8 cellular contexts compared by ENCODE assay signal in the genomic region with DNA sequence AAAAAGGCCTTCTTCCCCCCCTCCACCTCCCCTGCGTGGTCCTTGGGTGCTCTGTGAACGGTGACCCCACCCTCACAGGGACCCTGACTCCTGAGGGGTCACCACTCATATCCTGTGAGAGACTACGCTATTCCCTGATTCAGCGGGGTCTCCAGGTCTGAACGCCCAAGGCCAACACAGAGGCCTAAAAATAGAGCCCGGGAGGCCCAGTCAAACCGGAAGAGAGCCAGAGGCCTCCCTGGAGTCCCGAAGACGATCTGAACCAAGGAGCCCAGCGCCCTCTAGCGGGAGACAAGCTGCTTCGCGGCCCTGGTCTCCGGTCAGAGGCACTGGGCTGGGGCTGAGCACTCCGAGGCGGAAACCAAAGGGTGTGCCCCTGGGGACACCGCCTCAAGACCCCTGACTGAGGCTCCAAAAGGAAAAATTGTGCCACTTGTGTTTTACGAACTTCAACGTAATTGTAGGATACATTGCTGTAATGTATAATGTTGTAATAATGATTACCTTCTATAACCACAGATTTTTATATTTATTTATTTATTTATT. TPM values are rescaled to one million over a fixed set of nuclear protein-coding genes. Genes with fewer than 3 reads are reported as not detected.
A peak's percentile ranks its signal among the peaks of the same experiment; 100 is the strongest.
DNase-seq lines count a peak whose midpoint lies in the region; ATAC-seq and TF ChIP-seq lines count a peak whose summit lies in the region.

No MANE protein-coding gene starts in this region.

- no peak for TF ChIP-seq EP300 in esophagus muscularis mucosa (IDR thresholded peaks at IDR 0.05)

- TF ChIP-seq CTCF in esophagus muscularis mucosa (IDR thresholded peaks at IDR 0.05) = peak; percentile 97 to 98 (median 97)

- 5% methylated on average over 15 of the region's 19 CpGs for WGBS in esophagus muscularis mucosa

- H3K4me1 Mint-ChIP-seq in naive B cell = peaks cover 21 to 43% (median 23%) of the 10 kb centered on the region in 3 donors

- DNase-seq in DMS79 (lab: John Stamatoyannopoulos, UW) = peak; percentile 67
- DNase-seq in KG1 (lab: John Stamatoyannopoulos, UW) = peak; percentile 95
- peak; percentile 98 for DNase-seq in OCI-M1 (lab: John Stamatoyannopoulos, UW)
- DNase-seq in activated T-cell treated with anti-CD3 and anti-CD28 coated beads for 4 hours = peak; percentile 92
- DNase-seq in esophagus muscularis mucosa (ENCODE audit: extremely low spot score) = peak; percentile 97
- DNase-seq in naive B cell = peak; percentile 85
- DNase-seq in stimulated activated CD8-positive, alpha-beta memory T cell treated with anti-CD3 and anti-CD28 coated beads, Interleukin-7, amount 100 ng/mL, for 24 hours (ENCODE audit: low read depth) = peak; percentile 93

- no peaks in the 10 kb centered on the region for H3K36me3 ChIP-seq in esophagus muscularis mucosa

- no peaks in the 10 kb centered on the region for H3K27me3 ChIP-seq in esophagus muscularis mucosa

- no peaks in the 10 kb centered on the region for H3K27me3 Mint-ChIP-seq in naive B cell

- H3K9me3 ChIP-seq in esophagus muscularis mucosa = no peaks in the 10 kb centered on the region

- H3K4me1 ChIP-seq in esophagus muscularis mucosa = peaks cover 17 to 22% (median 20%) of the 10 kb centered on the region in 4 donors

- peak overlapping the region in 7 of 8 donors; percentile 50 to 84 (median 74) for H3K4me3 Mint-ChIP-seq in naive B cell

- intact Hi-C loops in esophagus muscularis mucosa (cut with DNase I) = loop anchor here (2.0 to 5.0 kb wide), 3 partner anchors 89 to 281 kb away; partner anchors contain the start of genes ITPKB and STUM

- H3K27ac ChIP-seq in esophagus muscularis mucosa (replicated peaks in 1 of 4) = peak overlapping the region; percentile 84 to 90 (median 87)

- no peaks in the 10 kb centered on the region for H3K36me3 Mint-ChIP-seq in naive B cell

- ATAC-seq in GM21825 (IDR thresholded peaks at IDR 0.05; ENCODE audit: unreplicated experiment) = peak; percentile 96
- peak; percentile 96 to 97 for ATAC-seq in naive B cell (ENCODE audit: low read depth in 2 of 2)

- peak overlapping the region; percentile 25 to 35 (median 32) for H3K4me3 ChIP-seq in esophagus muscularis mucosa

- TF ChIP-seq POLR2A in esophagus muscularis mucosa (IDR thresholded peaks at IDR 0.05; ENCODE audit: low read depth) = no peak

- peak overlapping the region; percentile 54 to 92 (median 78) for H3K27ac Mint-ChIP-seq in naive B cell

- H3K9me3 Mint-ChIP-seq in naive B cell = peaks cover 0 to 2% (median 0%) of the 10 kb centered on the region in 7 donors

RNA-seq across cellular contexts. Expression of gene PSEN2, which starts 42.4 kb away (rescaled TPM):
- 10 to 100 TPM; 37.8 to 56.9 (median 47.1) TPM for total RNA-seq in esophagus muscularis mucosa
- 10 to 100 TPM in 3 of 6 donors, 1 to 10 TPM in 3; 5.5 to 15.0 (median 10.3) TPM for polyA plus RNA-seq in naive B cell (ENCODE audit: low read depth in 6 of 6)

Comparison
In these comparisons a context has a peak if more than half of its experiments do, and no peak if none do; other contexts are left out.
1. Peak in every context shown above with its lines: DNase-seq, ATAC-seq, H3K4me3 ChIP-seq and H3K27ac ChIP-seq.